30 cellular contexts compared by ENCODE assay signal in genomic region chr9:81045658-81046057, GRCh38.
"Had no signal": no experiment of that assay in that cellular context is flagged by ENCODE, and none has a peak within 500 bp of the region (broad histone marks: within the 10 kb centered on the region; RNA-seq: fewer than 3 reads in every experiment).

No MANE protein-coding gene starts in this region.

- H3K9me3 ChIP-seq: ovary, psoas muscle, right lobe of liver, sigmoid colon, suprapubic skin, testis, tibial artery, transverse colon, upper lobe of right lung, uterus had no signal

- H3K27me3 Mint-ChIP-seq: naive thymus-derived CD8-positive, alpha-beta T cell; natural killer cell treated with Interleukin-12 subunit alpha and Interleukin-12 subunit beta and Interleukin-15 and Interleukin-18, amount 100 ng/mL, for 72 hours; stimulated activated naive CD8-positive, alpha-beta T cell treated with anti-CD3 and anti-CD28 coated beads, Interleukin-15, amount 100 ng/mL, for 72 hours; type B pancreatic cell had no signal

- H2AFZ ChIP-seq: parathyroid adenoma had no signal

- H3K4me3 ChIP-seq: ovary, psoas muscle, right lobe of liver, sigmoid colon, suprapubic skin, testis, tibial artery, transverse colon, upper lobe of right lung, uterus had no signal

- ATAC-seq: naive thymus-derived CD8-positive, alpha-beta T cell; natural killer cell treated with Interleukin-12 subunit alpha and Interleukin-12 subunit beta and Interleukin-15 and Interleukin-18, amount 100 ng/mL, for 72 hours; psoas muscle; right cardiac atrium; right lobe of liver; stimulated activated memory B cell treated with anti-CD40 and anti-IgM and Interleukin-4, amounts not matched to agents 10 μg/mL and 1 μg/mL and 100 μg/mL, for 72 hours; stimulated activated naive CD8-positive, alpha-beta T cell treated with anti-CD3 and anti-CD28 coated beads, Interleukin-15, amount 100 ng/mL, for 72 hours; stimulated activated naive CD8-positive, alpha-beta T cell treated with anti-CD3 and anti-CD28 coated beads, Interleukin-15, Interleukin-2, amounts not matched to agents 100 U/mL and 50 U/mL, for 24 hours; upper lobe of right lung had no signal

- H3K79me2 ChIP-seq: parathyroid adenoma had no signal

- DNase-seq: naive thymus-derived CD8-positive, alpha-beta T cell; nephron progenitor cell; occipital lobe; ovary; posterior cingulate gyrus; psoas muscle; right cardiac atrium; right lobe of liver; sigmoid colon; small intestine; stimulated activated CD4-positive, alpha-beta T cell treated with anti-CD3 and anti-CD28 coated beads, Interleukin-1b, Interleukin-23, amount 100 ng/mL, for 48 hours; stimulated activated CD4-positive, alpha-beta T cell treated with anti-CD3 and anti-CD28 coated beads, Interleukin-4, amount 100 ng/mL, for 1 hour; stimulated activated CD4-positive, alpha-beta T cell treated with anti-CD3 and anti-CD28 coated beads, Interleukin-4, amount 100 ng/mL, for 4 hours; stimulated activated CD8-positive, alpha-beta memory T cell treated with anti-CD3 and anti-CD28 coated beads, Interleukin-4, amount 100 ng/mL, for 48 hours; stimulated activated naive CD4-positive, alpha-beta T cell; stimulated activated naive CD8-positive, alpha-beta T cell treated with anti-CD3 and anti-CD28 coated beads, Interleukin-15, amount 100 ng/mL, for 72 hours; stimulated activated naive CD8-positive, alpha-beta T cell treated with anti-CD3 and anti-CD28 coated beads, Interleukin-15, Interleukin-2, amounts not matched to agents 100 U/mL and 50 U/mL, for 24 hours; substantia nigra; testis; tibial artery; transverse colon; upper lobe of right lung; uterus had no signal

- H3K4me1 Mint-ChIP-seq: naive thymus-derived CD8-positive, alpha-beta T cell; nephron progenitor cell; neural crest cell; stimulated activated memory B cell treated with anti-CD40 and anti-IgM and Interleukin-4, amounts not matched to agents 10 μg/mL and 1 μg/mL and 100 μg/mL, for 72 hours; stimulated activated naive CD8-positive, alpha-beta T cell treated with anti-CD3 and anti-CD28 coated beads, Interleukin-15, amount 100 ng/mL, for 72 hours had no signal

- H3K4me1 ChIP-seq: parathyroid adenoma, psoas muscle, right lobe of liver, sigmoid colon, suprapubic skin, testis, tibial artery, transverse colon, upper lobe of right lung, uterus had no signal

- H3K4me3 Mint-ChIP-seq: naive thymus-derived CD8-positive, alpha-beta T cell; natural killer cell treated with Interleukin-12 subunit alpha and Interleukin-12 subunit beta and Interleukin-15 and Interleukin-18, amount 100 ng/mL, for 72 hours; nephron progenitor cell; neural crest cell; stimulated activated memory B cell treated with anti-CD40 and anti-IgM and Interleukin-4, amounts not matched to agents 10 μg/mL and 1 μg/mL and 100 μg/mL, for 72 hours; stimulated activated naive CD8-positive, alpha-beta T cell treated with anti-CD3 and anti-CD28 coated beads, Interleukin-15, amount 100 ng/mL, for 72 hours; type B pancreatic cell had no signal

- H3K36me3 ChIP-seq: ovary, right lobe of liver, sigmoid colon, suprapubic skin, tibial artery, transverse colon, upper lobe of right lung, uterus had no signal

- H3K27me3 ChIP-seq: ovary, right lobe of liver, sigmoid colon, suprapubic skin, testis, tibial artery, transverse colon, upper lobe of right lung, uterus had no signal

- H3K27ac Mint-ChIP-seq: naive thymus-derived CD8-positive, alpha-beta T cell; natural killer cell treated with Interleukin-12 subunit alpha and Interleukin-12 subunit beta and Interleukin-15 and Interleukin-18, amount 100 ng/mL, for 72 hours; nephron progenitor cell; progenitor cell of endocrine pancreas; stimulated activated memory B cell treated with anti-CD40 and anti-IgM and Interleukin-4, amounts not matched to agents 10 μg/mL and 1 μg/mL and 100 μg/mL, for 72 hours; stimulated activated naive CD8-positive, alpha-beta T cell treated with anti-CD3 and anti-CD28 coated beads, Interleukin-15, amount 100 ng/mL, for 72 hours; type B pancreatic cell had no signal

- H3K36me3 Mint-ChIP-seq: naive thymus-derived CD8-positive, alpha-beta T cell; natural killer cell treated with Interleukin-12 subunit alpha and Interleukin-12 subunit beta and Interleukin-15 and Interleukin-18, amount 100 ng/mL, for 72 hours; stimulated activated memory B cell treated with anti-CD40 and anti-IgM and Interleukin-4, amounts not matched to agents 10 μg/mL and 1 μg/mL and 100 μg/mL, for 72 hours; type B pancreatic cell had no signal

- FAIRE-seq: small intestine had no signal

- H3K9me3 Mint-ChIP-seq: natural killer cell treated with Interleukin-12 subunit alpha and Interleukin-12 subunit beta and Interleukin-15 and Interleukin-18, amount 100 ng/mL, for 72 hours; nephron progenitor cell; neural crest cell; stimulated activated memory B cell treated with anti-CD40 and anti-IgM and Interleukin-4, amounts not matched to agents 10 μg/mL and 1 μg/mL and 100 μg/mL, for 72 hours; stimulated activated naive CD8-positive, alpha-beta T cell treated with anti-CD3 and anti-CD28 coated beads, Interleukin-15, amount 100 ng/mL, for 72 hours had no signal

- H3K27ac ChIP-seq: ovary, parathyroid adenoma, psoas muscle, right lobe of liver, sigmoid colon, suprapubic skin, testis, tibial artery, transverse colon, upper lobe of right lung, uterus had no signal

- H3K9ac ChIP-seq: parathyroid adenoma had no signal
